In genomic region chr11:72782081-72782920, GRCh38 we compare ENCODE assay signal across 8 cellular contexts. TPM values are rescaled to one million over a fixed set of nuclear protein-coding genes. Genes with fewer than 3 reads are reported as not detected.
A peak's percentile ranks its signal among the peaks of the same experiment; 100 is the strongest.
DNase-seq lines count a peak whose midpoint lies in the region; ATAC-seq and TF ChIP-seq lines count a peak whose summit lies in the region.

No MANE protein-coding gene starts in this region.

- peaks cover 16% of the 10 kb centered on the region for H3K4me1 Mint-ChIP-seq in activated naive CD8-positive, alpha-beta T cell treated with anti-CD3 and anti-CD28 coated beads, Interleukin-2, amount 10 ng/mL, durations not matched to agents 7 days and 5 days

- no peak for TF ChIP-seq POLR2A in thyroid gland (IDR thresholded peaks at IDR 0.05)

- H3K27me3 Mint-ChIP-seq in activated naive CD8-positive, alpha-beta T cell treated with anti-CD3 and anti-CD28 coated beads, Interleukin-2, amount 10 ng/mL, durations not matched to agents 7 days and 5 days = peaks cover 17% of the 10 kb centered on the region

- H3K27ac ChIP-seq in thyroid gland = no peak overlapping the region

- TF ChIP-seq CTCF in GM06990 (IDR thresholded peaks at IDR 0.05; ENCODE audit: insufficient read depth, low read length, poor library complexity, severe bottlenecking) = no peak
- TF ChIP-seq CTCF in thyroid gland (IDR thresholded peaks at IDR 0.05) = no peak

- 25 to 40% methylated on average over 12 to 13 of the region's 14 CpGs for WGBS in thyroid gland, 2 donors

- no peaks in the 10 kb centered on the region for H3K27me3 ChIP-seq in GM06990 (replicated peaks; ENCODE audit: control insufficient read depth, insufficient read depth, low read length)
- H3K27me3 ChIP-seq in thyroid gland = no peaks in the 10 kb centered on the region

- no peaks in the 10 kb centered on the region for H3K9me3 ChIP-seq in thyroid gland

- peak overlapping the region; percentile 49 for H3K27ac Mint-ChIP-seq in activated naive CD8-positive, alpha-beta T cell treated with anti-CD3 and anti-CD28 coated beads, Interleukin-2, amount 10 ng/mL, durations not matched to agents 7 days and 5 days

- H3K9me3 Mint-ChIP-seq in activated naive CD8-positive, alpha-beta T cell treated with anti-CD3 and anti-CD28 coated beads, Interleukin-2, amount 10 ng/mL, durations not matched to agents 7 days and 5 days = no peaks in the 10 kb centered on the region

- H3K36me3 ChIP-seq in GM06990 (ENCODE audit: control insufficient read depth, insufficient read depth, low read length) = no peaks in the 10 kb centered on the region; the same call in none of the 2 replicates
- no peaks in the 10 kb centered on the region for H3K36me3 ChIP-seq in thyroid gland

- ATAC-seq in activated naive CD8-positive, alpha-beta T cell treated with anti-CD3 and anti-CD28 coated beads, Interleukin-2, amount 10 ng/mL, durations not matched to agents 7 days and 5 days (ENCODE audit: low read depth) = peak; percentile 10
- peak; percentile 45 for ATAC-seq in left lobe of liver

- H3K4me3 ChIP-seq in GM06990 (replicated peaks; ENCODE audit: low read depth, low read length) (peak overlapping the region; percentile 59), thyroid gland (replicated peaks in 1 of 3) (peak overlapping the region in 1 of 3 donors; percentile 73)
- peak overlapping the region; percentile 43 for H3K4me3 ChIP-seq in Jurkat, Clone E6-1 (ENCODE audit: low read length)

- H3K4me3 Mint-ChIP-seq in activated naive CD8-positive, alpha-beta T cell treated with anti-CD3 and anti-CD28 coated beads, Interleukin-2, amount 10 ng/mL, durations not matched to agents 7 days and 5 days = peak overlapping the region; percentile 53

- H3K36me3 Mint-ChIP-seq in activated naive CD8-positive, alpha-beta T cell treated with anti-CD3 and anti-CD28 coated beads, Interleukin-2, amount 10 ng/mL, durations not matched to agents 7 days and 5 days = no peaks in the 10 kb centered on the region

- POLR2A ChIA-PET in activated naive CD8-positive, alpha-beta T cell treated with anti-CD3 and anti-CD28 coated beads, Interleukin-2, amount 10 ng/mL, durations not matched to agents 7 days and 5 days (lab: Charles Lee) = interaction anchor here (0.9 to 1.9 kb wide), 6 partner anchors 8 to 60 kb away, joined by 3 to 8 read pairs (median 6); no protein-coding TSS in a partner anchor

- H3K4me1 ChIP-seq in thyroid gland = peaks cover 24 to 33% of the 10 kb centered on the region in 2 donors

- DNase-seq in GM06990 (ENCODE audit: extremely low read depth, insufficient read length) (no peak), left lobe of liver (ENCODE audit: low spot score) (peak; percentile 88), thyroid gland (peak; percentile 60 to 71), OCI-M1 (lab: John Stamatoyannopoulos, UW) (no peak), anterior cingulate cortex (lab: John Stamatoyannopoulos, UW) (no peak), pons (ENCODE audit: low spot score) (no peak)
- DNase-seq in Jurkat, Clone E6-1 (ENCODE audit: low read depth, low spot score) = no peak
- no peak for DNase-seq in activated naive CD8-positive, alpha-beta T cell treated with anti-CD3 and anti-CD28 coated beads, Interleukin-2, amount 10 ng/mL, durations not matched to agents 7 days and 5 days

- intact Hi-C loops in thyroid gland (cut with DNase I) = no loop called here

RNA-seq across cellular contexts. Expression of gene STARD10, which starts 11.5 kb away (rescaled TPM):
- polyA plus RNA-seq in Jurkat, Clone E6-1 (2012; ENCODE audit: insufficient read depth, insufficient read length) = 25.2 TPM
- total RNA-seq in activated naive CD8-positive, alpha-beta T cell treated with anti-CD3 and anti-CD28 coated beads, Interleukin-2, amount 10 ng/mL, durations not matched to agents 7 days and 5 days = 1 to 10 TPM; 7.8 to 8.0 TPM
- total RNA-seq in left lobe of liver (493 TPM), thyroid gland (100 to 1,000 TPM in 1 of 4 donors, 10 to 100 TPM in 3; 67.7 to 113 (median 82.0) TPM)

RNA-seq across cellular contexts. Expression of gene ARAP1, which starts 30.1 kb away (rescaled TPM):
- polyA plus RNA-seq in Jurkat, Clone E6-1 (2012; ENCODE audit: insufficient read depth, insufficient read length) = 54.1 TPM
- total RNA-seq in activated naive CD8-positive, alpha-beta T cell treated with anti-CD3 and anti-CD28 coated beads, Interleukin-2, amount 10 ng/mL, durations not matched to agents 7 days and 5 days = 100 to 1,000 TPM; 129 to 134 TPM
- total RNA-seq in left lobe of liver = 37.5 TPM
- 100 to 1,000 TPM in 3 of 4 donors, 10 to 100 TPM in 1; 90.3 to 146 (median 122) TPM for total RNA-seq in thyroid gland

RNA-seq across cellular contexts. Expression of gene ATG16L2, which starts 31.9 kb away (rescaled TPM):
- polyA plus RNA-seq in Jurkat, Clone E6-1 (2012; ENCODE audit: insufficient read depth, insufficient read length) = 73.4 TPM
- 100 to 1,000 TPM; 159 to 163 TPM for total RNA-seq in activated naive CD8-positive, alpha-beta T cell treated with anti-CD3 and anti-CD28 coated beads, Interleukin-2, amount 10 ng/mL, durations not matched to agents 7 days and 5 days
- total RNA-seq in left lobe of liver (23.4 TPM), thyroid gland (10 to 100 TPM; 22.1 to 45.1 (median 40.6) TPM)

Comparison
In these comparisons a context has a peak if more than half of its experiments do, and no peak if none do; other contexts are left out.
1. DNase-seq: peak in left lobe of liver (single experiment) and thyroid gland (2 of 2); none in GM06990 (single experiment), Jurkat, Clone E6-1 (single experiment), activated naive CD8-positive, alpha-beta T cell treated with anti-CD3 and anti-CD28 coated beads, Interleukin-2, amount 10 ng/mL, durations not matched to agents 7 days and 5 days (single experiment), OCI-M1 (single experiment), anterior cingulate cortex (0 of 58) and pons (single experiment).
2. RNA of gene STARD10, which starts 11.5 kb away (total RNA-seq): 493 TPM in left lobe of liver (single experiment) and 67.7 to 113 TPM in thyroid gland; 7.8 to 8.0 TPM in activated naive CD8-positive, alpha-beta T cell treated with anti-CD3 and anti-CD28 coated beads, Interleukin-2, amount 10 ng/mL, durations not matched to agents 7 days and 5 days; every median in the first group is over 4 times any median in the second.